In the genomic region with DNA sequence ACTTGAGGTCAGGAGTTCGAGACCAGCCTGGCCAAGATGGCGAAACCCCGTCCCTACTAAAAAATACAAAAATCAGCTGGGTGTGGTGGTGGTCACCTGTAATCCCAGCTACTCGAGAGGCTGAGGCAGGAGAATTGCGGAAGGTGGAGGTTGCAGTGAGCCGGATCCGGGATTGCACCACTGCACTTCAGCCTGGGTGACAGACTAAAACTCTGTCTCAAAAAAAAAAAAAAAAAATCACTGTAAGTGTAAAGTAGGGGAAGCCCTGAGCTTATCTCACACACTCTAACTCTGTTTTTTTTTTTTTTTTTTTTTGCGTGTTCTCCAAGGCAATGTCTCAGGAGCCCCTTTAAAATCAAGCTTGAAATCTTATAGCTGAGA, we compare ENCODE assay signal across 8 cellular contexts. TPM values are rescaled to one million over a fixed set of nuclear protein-coding genes. Genes with fewer than 3 reads are reported as not detected.
A peak's percentile ranks its signal among the peaks of the same experiment; 100 is the strongest.
DNase-seq lines count a peak whose midpoint lies in the region; ATAC-seq and TF ChIP-seq lines count a peak whose summit lies in the region.

No MANE protein-coding gene starts in this region.

- H3K9me3 ChIP-seq in mammary epithelial cell (replicated peaks; ENCODE audit: insufficient read depth, low read length), result no peaks in the 10 kb centered on the region
- H3K9me3 ChIP-seq in mesodermal cell (ENCODE audit: control insufficient read depth, low read length), result no peaks in the 10 kb centered on the region
- H3K9me3 ChIP-seq in uterus, result no peaks in the 10 kb centered on the region

- peaks cover 4% of the 10 kb centered on the region for H3K36me3 ChIP-seq in mammary epithelial cell (ENCODE audit: insufficient read depth, low read length)
- peaks cover 11% of the 10 kb centered on the region for H3K36me3 ChIP-seq in mesodermal cell (ENCODE audit: control insufficient read depth, insufficient read depth, low read length)
- no peaks in the 10 kb centered on the region for H3K36me3 ChIP-seq in uterus

- no peak for ATAC-seq in HG03175 (IDR thresholded peaks at IDR 0.05; ENCODE audit: unreplicated experiment)

- BruUV-seq in mammary epithelial cell (replicated peaks; lab: Mats Ljungman, UMichigan), result no TSS peak

- peak overlapping the region in 2 of 3 experiments; percentile 89 to 96 for H3K4me3 ChIP-seq in mammary epithelial cell (replicated peaks in 1 of 3; ENCODE audit: insufficient read depth in 1 of 3, low read depth in 2 of 3, low read length in 3 of 3)
- H3K4me3 ChIP-seq in mesodermal cell (ENCODE audit: extremely low read depth, insufficient read depth, low read length, poor library complexity, severe bottlenecking), result peak overlapping the region; percentile 74
- peak overlapping the region; percentile 48 to 82 for H3K4me3 ChIP-seq in uterus

- H3K36me3 Mint-ChIP-seq in activated naive CD4-positive, alpha-beta T cell treated with anti-CD3 and anti-CD28 coated beads, Interleukin-2, amount 50 U/mL, for 24 hours, result no peaks in the 10 kb centered on the region

- H3K27me3 Mint-ChIP-seq in activated naive CD4-positive, alpha-beta T cell treated with anti-CD3 and anti-CD28 coated beads, Interleukin-2, amount 50 U/mL, for 24 hours, result no peaks in the 10 kb centered on the region

- no peak overlapping the region for H3K27ac Mint-ChIP-seq in activated naive CD4-positive, alpha-beta T cell treated with anti-CD3 and anti-CD28 coated beads, Interleukin-2, amount 50 U/mL, for 24 hours

- no peak for TF ChIP-seq CTCF in mammary epithelial cell (conservative IDR thresholded peaks at IDR 0.05 in 1 of 2, IDR thresholded peaks at IDR 0.05 in 1 of 2; ENCODE audit: extremely low read depth in 1 of 2, insufficient read depth in 1 of 2, low read depth in 1 of 2, low read length in 2 of 2)
- no peak for TF ChIP-seq CTCF in uterus (IDR thresholded peaks at IDR 0.05)

- in situ Hi-C loops in mammary epithelial cell (cut with MboI; ENCODE audit: low sequenced_read_pairs in 2 of 2), result loop anchor here in 1 of 2 donors (5.0 to 10.0 kb wide), 2 partner anchors 46 to 114 kb away; a partner anchor contains a TSS

- H4K20me1 ChIP-seq in mammary epithelial cell (ENCODE audit: insufficient read depth, low read length), result no peaks in the 10 kb centered on the region

- H3K9me3 Mint-ChIP-seq in activated naive CD4-positive, alpha-beta T cell treated with anti-CD3 and anti-CD28 coated beads, Interleukin-2, amount 50 U/mL, for 24 hours, result no peaks in the 10 kb centered on the region

- DNase-seq in activated naive CD4-positive, alpha-beta T cell treated with anti-CD3 and anti-CD28 coated beads, Interleukin-2, amount 50 U/mL, for 16 hours, result no peak
- DNase-seq in mammary epithelial cell (no peak), uterus (peak; percentile 31 to 36), GM19238 (ENCODE audit: insufficient read length, low spot score) (no peak), posterior cingulate gyrus (no peak)

- peaks cover 43% of the 10 kb centered on the region for H3K79me2 ChIP-seq in mammary epithelial cell (ENCODE audit: insufficient read depth, low read length)

- peaks cover 40% of the 10 kb centered on the region for H3K4me1 Mint-ChIP-seq in activated naive CD4-positive, alpha-beta T cell treated with anti-CD3 and anti-CD28 coated beads, Interleukin-2, amount 50 U/mL, for 24 hours

- dilution Hi-C loops in mammary epithelial cell (cut with HindIII; ENCODE audit: low sequenced_read_pairs), result no loop called here

- CTCF ChIA-PET in mammary epithelial cell (lab: Charles Lee; ENCODE audit: low non-redundant PET), result interaction anchor here (0.6 to 0.7 kb wide), 3 partner anchors 17 to 108 kb away, joined by 6 to 31 read pairs (median 12); no protein-coding TSS in a partner anchor

- TF ChIP-seq POLR2A in uterus (IDR thresholded peaks at IDR 0.05), result no peak

- H2AFZ ChIP-seq in mammary epithelial cell (ENCODE audit: low read depth, low read length), result peak overlapping the region; percentile 68

- intact Hi-C loops in mammary epithelial cell (cut with micrococcal nuclease), result no loop called here
- intact Hi-C loops in uterus (cut with DNase I; ENCODE audit: low total_unique reads), result no loop called here
- intact Hi-C loops in posterior cingulate gyrus (cut with DNase I), result no loop called here

- H3K27ac ChIP-seq in mammary epithelial cell (ENCODE audit: insufficient read depth, low read depth, low read length) (peak overlapping the region; percentile 62), mesodermal cell (ENCODE audit: low read depth, low read length, severe bottlenecking) (peak overlapping the region; percentile 88), uterus (peak overlapping the region; percentile 88 to 99)

- H3K4me1 ChIP-seq in mammary epithelial cell (ENCODE audit: insufficient read depth, low read length), result peaks cover 38% of the 10 kb centered on the region
- peaks cover 49% of the 10 kb centered on the region for H3K4me1 ChIP-seq in mesodermal cell (ENCODE audit: control insufficient read depth, insufficient read depth, low read length, poor library complexity, severe bottlenecking)
- H3K4me1 ChIP-seq in uterus, result peaks cover 4 to 5% of the 10 kb centered on the region in 2 donors

- no peak overlapping the region for H3K9ac ChIP-seq in mammary epithelial cell (ENCODE audit: insufficient read depth, low read length)

- H3K4me3 Mint-ChIP-seq in activated naive CD4-positive, alpha-beta T cell treated with anti-CD3 and anti-CD28 coated beads, Interleukin-2, amount 50 U/mL, for 24 hours, result peak overlapping the region; percentile 78

- H3K4me2 ChIP-seq in mammary epithelial cell (ENCODE audit: insufficient read depth, low read depth, low read length), result peak overlapping the region; percentile 54

- H3K27me3 ChIP-seq in mammary epithelial cell (ENCODE audit: insufficient read depth, low read length), result no peaks in the 10 kb centered on the region
- H3K27me3 ChIP-seq in uterus, result no peaks in the 10 kb centered on the region

- 65% methylated on average over 7 of the region's 8 CpGs for WGBS in mammary epithelial cell (ENCODE audit: low coverage, missing lambda C conversion rate)
- WGBS in mesodermal cell (ENCODE audit: insufficient coverage in 2 of 2), 2 experiments, result 100% methylated on average over 1 of the region's 8 CpGs; no CpG with 5 or more reads in 1 of the 2 experiments

RNA-seq across cellular contexts. Expression of a gene that starts 0.4 kb away (rescaled TPM):
- total RNA-seq in mammary epithelial cell (10 to 100 TPM; 18.7 to 70.4 TPM), uterus (100 to 1,000 TPM in 1 of 4 donors, 10 to 100 TPM in 3; 28.6 to 107 (median 33.0) TPM)
- 67.7 TPM for polyA plus RNA-seq in mammary epithelial cell
- polyA minus RNA-seq in mammary epithelial cell, result 95.6 TPM
- polyA plus RNA-seq in mesodermal cell (2013, experiment 1 of 2), result 29.3 TPM
- polyA plus RNA-seq in mesodermal cell (2013, experiment 2 of 2), result 24.6 TPM

RNA-seq across cellular contexts. Expression of a gene that starts 33.2 kb away (rescaled TPM):
- total RNA-seq in mammary epithelial cell (1 to 10 TPM; 4.5 to 6.5 TPM), uterus (1 to 10 TPM in 2 of 4 donors, under 1 TPM in 1, not detected in 1; 0.29 to 5.9 (median 1.1) TPM)
- 8.3 TPM for polyA plus RNA-seq in mammary epithelial cell
- 72.9 TPM for polyA minus RNA-seq in mammary epithelial cell
- 0.81 TPM for polyA plus RNA-seq in mesodermal cell (2013, experiment 1 of 2)
- polyA plus RNA-seq in mesodermal cell (2013, experiment 2 of 2), result 0.25 TPM

RNA-seq across cellular contexts. Expression of a gene that starts 52.8 kb away (rescaled TPM):
- total RNA-seq in mammary epithelial cell (1 to 10 TPM; 3.0 to 3.5 TPM), uterus (1 to 10 TPM; 2.4 to 4.4 (median 3.0) TPM)
- polyA plus RNA-seq in mammary epithelial cell, result 2.8 TPM
- 2.2 TPM for polyA minus RNA-seq in mammary epithelial cell
- 1.00 TPM for polyA plus RNA-seq in mesodermal cell (2013, experiment 1 of 2)
- 0.91 TPM for polyA plus RNA-seq in mesodermal cell (2013, experiment 2 of 2)

Comparison
In these comparisons a context has a peak if more than half of its experiments do, and no peak if none do; other contexts are left out.
1. DNase-seq: peak in uterus (2 of 2); none in activated naive CD4-positive, alpha-beta T cell treated with anti-CD3 and anti-CD28 coated beads, Interleukin-2, amount 50 U/mL, for 16 hours (single experiment), mammary epithelial cell (single experiment), GM19238 (single experiment) and posterior cingulate gyrus (0 of 10).
2. Peak in every context shown above with its lines, with median percentiles within 50 percentile points of each other: H3K27ac ChIP-seq and H3K4me3 ChIP-seq.